ENCODE assay signal across 21 cellular contexts in genomic region chr4:127007336-127007735, GRCh38.
A peak's percentile ranks its signal among the peaks of the same experiment; 100 is the strongest.
DNase-seq lines count a peak whose midpoint lies in the region; ATAC-seq, FAIRE-seq and TF ChIP-seq lines count a peak whose summit lies in the region.
"Had no signal": no experiment of that assay in that cellular context is flagged by ENCODE, and none has a peak within 500 bp of the region (broad histone marks: within the 10 kb centered on the region; RNA-seq: fewer than 3 reads in every experiment).

No MANE protein-coding gene starts in this region.

- TF ChIP-seq CTCF in AG09319 (IDR thresholded peaks at IDR 0.05; ENCODE audit: low read depth, low read length) (no peak), HepG2 (CRISPR knock-in tag; IDR thresholded peaks at IDR 0.05) (no peak)

- intact Hi-C loops in HepG2 (cut with micrococcal nuclease; ENCODE audit: unreplicated experiment) = no loop called here
- intact Hi-C loops in head of caudate nucleus (cut with DNase I) = no loop called here

- in situ Hi-C loops in HepG2 (cut with HindIII; ENCODE audit: extremely low pct_ligation_motif_present, low pct_unique_long_range_greater_than_20kb) = no loop called here

- no peak overlapping the region for H2BK5ac ChIP-seq in neuronal stem cell (ENCODE audit: low read length)

- DNase-seq in AG09319 (ENCODE audit: extremely low read depth, low read depth) (peak; percentile 37), adipocyte (ENCODE audit: low read depth) (peak; percentile 10), fibroblast of gingiva (ENCODE audit: low read depth) (peak; percentile 85), neuronal stem cell (ENCODE audit: low spot score) (no peak), MV-4-11 (lab: John Stamatoyannopoulos, UW) (no peak), HepG2 (ENCODE audit: low spot score) (no peak), head of caudate nucleus (no peak), kidney glomerular epithelial cell (lab: John Stamatoyannopoulos, UW) (no peak)
- DNase-seq: Caco-2; CD4-positive, CD25-positive, alpha-beta regulatory T cell; CD8-positive, alpha-beta T cell; DMS153; DND-41; GM23248; H9 had no signal

- H4K20me1 ChIP-seq in HepG2 (ENCODE audit: insufficient read depth, low read length) = no peaks in the 10 kb centered on the region
- H4K20me1 ChIP-seq: BLaER1 had no signal

- no peak overlapping the region for H3K27ac ChIP-seq in neuronal stem cell (replicated peaks; ENCODE audit: low read length)
- H3K27ac ChIP-seq in HepG2 (ENCODE audit: extremely low read length, insufficient read depth, low read length) = no peak overlapping the region
- H3K27ac ChIP-seq: BLaER1, C4-2B, GM23248 had no signal

- H2AK5ac ChIP-seq in neuronal stem cell (ENCODE audit: low read depth, low read length) = no peak overlapping the region

- no peaks in the 10 kb centered on the region for H3K79me2 ChIP-seq in HepG2 (ENCODE audit: insufficient read depth, low read length)

- H3K18ac ChIP-seq in neuronal stem cell (ENCODE audit: low read length) = no peak overlapping the region

- H3K36me3 ChIP-seq in adipocyte (ENCODE audit: control insufficient read depth, insufficient read depth, low read length, severe bottlenecking) (no peaks in the 10 kb centered on the region), neuronal stem cell (replicated peaks in 1 of 2; ENCODE audit: control insufficient read depth in 2 of 2, insufficient read depth in 2 of 2, low read length in 2 of 2) (no peaks in the 10 kb centered on the region), HepG2 (replicated peaks in 1 of 2; ENCODE audit: control insufficient read depth in 1 of 2, insufficient read depth in 2 of 2, low read length in 2 of 2) (no peaks in the 10 kb centered on the region)
- H3K36me3 ChIP-seq: BLaER1 had no signal

- POLR2A ChIA-PET in HepG2 (lab: Yijun Ruan, JAX) = no interaction called here

- H2BK12ac ChIP-seq in neuronal stem cell (ENCODE audit: low read length) = no peak overlapping the region

- H4K91ac ChIP-seq in neuronal stem cell (ENCODE audit: low read depth, low read length, poor library complexity) = no peak overlapping the region

- no peak for TF ChIP-seq RAD21 in HepG2 (CRISPR knock-in tag; IDR thresholded peaks at IDR 0.05)

- H3K4me1 ChIP-seq in adipocyte (ENCODE audit: control insufficient read depth, insufficient read depth, low read length) = peaks cover 5% of the 10 kb centered on the region
- H3K4me1 ChIP-seq in neuronal stem cell (ENCODE audit: control insufficient read depth in 2 of 2, insufficient read depth in 1 of 2, low read depth in 1 of 2, low read length in 2 of 2) = peaks cover 0 to 5% of the 10 kb centered on the region in 2 donors
- H3K4me1 ChIP-seq in HepG2 (ENCODE audit: insufficient read depth, low read length) = no peaks in the 10 kb centered on the region
- H3K4me1 ChIP-seq: BLaER1, Caco-2 had no signal

- H2AFZ ChIP-seq in neuronal stem cell (ENCODE audit: low read length) (peak overlapping the region; percentile 21), HepG2 (ENCODE audit: low read length) (no peak overlapping the region)
- H2AFZ ChIP-seq: GM23248 had no signal

- WGBS in neuronal stem cell (ENCODE audit: extremely low coverage in 2 of 2, insufficient read length in 2 of 2, insufficient replicate concordance in 1 of 2), 2 donors = no CpG with 5 or more reads among the region's 4 CpGs
- WGBS in HepG2 (ENCODE audit: low lambda C conversion rate) = 20% methylated on average over 4 of the region's 4 CpGs

- no peak overlapping the region for H3K14ac ChIP-seq in neuronal stem cell (ENCODE audit: low read length)

- no peak overlapping the region for H3K4me2 ChIP-seq in neuronal stem cell (ENCODE audit: insufficient read depth, low read length, poor library complexity, severe bottlenecking)
- H3K4me2 ChIP-seq in HepG2 (ENCODE audit: low read depth, low read length) = no peak overlapping the region
- H3K4me2 ChIP-seq: BLaER1 had no signal

- H3K27me3 ChIP-seq in adipocyte (replicated peaks; ENCODE audit: control insufficient read depth, insufficient read depth, low read length) (no peaks in the 10 kb centered on the region), neuronal stem cell (ENCODE audit: control insufficient read depth in 3 of 3, insufficient read depth in 3 of 3, low read depth in 1 of 3, low read length in 3 of 3) (no peaks in the 10 kb centered on the region), HepG2 (ENCODE audit: control insufficient read depth in 1 of 2, insufficient read depth in 2 of 2, low read length in 2 of 2) (no peaks in the 10 kb centered on the region)
- H3K27me3 ChIP-seq: BLaER1 had no signal

- H3K23ac ChIP-seq in neuronal stem cell (ENCODE audit: low read depth, low read length, poor library complexity) = no peak overlapping the region

- H3K79me1 ChIP-seq in neuronal stem cell (ENCODE audit: low read depth, low read length) = no peaks in the 10 kb centered on the region

- FAIRE-seq in HepG2 (lab: Jason Lieb, UNC) = no peak
- FAIRE-seq: G401.6, GM12892, GM19239 had no signal

- H3K9ac ChIP-seq in adipocyte (ENCODE audit: low read length) (no peak overlapping the region), neuronal stem cell (ENCODE audit: low read depth, low read length, poor library complexity) (no peak overlapping the region), HepG2 (ENCODE audit: insufficient read depth, low read depth, low read length) (no peak overlapping the region)
- H3K9ac ChIP-seq: BLaER1, GM23248 had no signal

- ATAC-seq in HepG2 = no peak
- ATAC-seq: CD8-positive, alpha-beta T cell; HCT116 had no signal

- no peak overlapping the region for H4K8ac ChIP-seq in neuronal stem cell (ENCODE audit: low read depth, low read length)

- CTCF ChIA-PET in HepG2 (lab: Yijun Ruan, JAX; ENCODE audit: low intra/inter-chr PET ratio, low total read pairs) = no interaction called here

- H3K4ac ChIP-seq in neuronal stem cell (ENCODE audit: low read length) = no peak overlapping the region

- BruUV-seq in HepG2 (replicated peaks; lab: Mats Ljungman, UMichigan) = no TSS peak

- no peak for TF ChIP-seq EP300 in HepG2 (IDR thresholded peaks at IDR 0.05; ENCODE audit: low read depth in 2 of 2, low read length in 2 of 2)
- no peak for TF ChIP-seq EP300 in HepG2 (CRISPR knock-in tag; IDR thresholded peaks at IDR 0.05; ENCODE audit: borderline replicate concordance)

- no peak for TF ChIP-seq POLR2A in HepG2 (IDR thresholded peaks at IDR 0.05; ENCODE audit: insufficient read depth in 1 of 2, low read depth in 2 of 2, low read length in 2 of 2)

- no peaks in the 10 kb centered on the region for H3K9me3 ChIP-seq in adipocyte (ENCODE audit: control insufficient read depth, low read length)
- H3K9me3 ChIP-seq in neuronal stem cell (replicated peaks in 1 of 2; ENCODE audit: control insufficient read depth in 2 of 2, insufficient read depth in 1 of 2, low read depth in 1 of 2, low read length in 2 of 2) = no peaks in the 10 kb centered on the region
- H3K9me3 ChIP-seq in HepG2 (ENCODE audit: low read length) = no peaks in the 10 kb centered on the region
- H3K9me3 ChIP-seq: BLaER1, Caco-2 had no signal

- no peak overlapping the region for H2BK15ac ChIP-seq in neuronal stem cell (ENCODE audit: low read length)

- H2BK120ac ChIP-seq in neuronal stem cell (ENCODE audit: low read depth, low read length) = no peak overlapping the region

- H3K4me3 ChIP-seq in adipocyte (ENCODE audit: low read length) (no peak overlapping the region), neuronal stem cell (ENCODE audit: low read length in 2 of 2) (no peak overlapping the region), HepG2 (replicated peaks in 1 of 3; ENCODE audit: insufficient read depth in 1 of 3, low read depth in 2 of 3, low read length in 3 of 3) (no peak overlapping the region)
- H3K4me3 ChIP-seq: BLaER1, GM23248 had no signal

TF ChIP-seq in HepG2, 621 proteins besides CTCF, POLR2A, EP300 and RAD21 (continues in another document):
- TF ChIP-seq PITX1 (CRISPR knock-in tag; IDR thresholded peaks at IDR 0.05) (no peak), ZNF850 (CRISPR knock-in tag; conservative IDR thresholded peaks at IDR 0.05) (no peak), LCORL (IDR thresholded peaks at IDR 0.05) (no peak), LCORL (CRISPR knock-in tag; IDR thresholded peaks at IDR 0.05) (no peak), KAT7 (CRISPR knock-in tag; IDR thresholded peaks at IDR 0.05; ENCODE audit: borderline replicate concordance) (no peak), ZNF589 (CRISPR knock-in tag; conservative IDR thresholded peaks at IDR 0.05) (no peak), ZNF326 (CRISPR knock-in tag; IDR thresholded peaks at IDR 0.05; ENCODE audit: borderline replicate concordance) (no peak), SSRP1 (CRISPR knock-in tag; IDR thresholded peaks at IDR 0.05) (no peak)
- TF ChIP-seq, protein P1, sequence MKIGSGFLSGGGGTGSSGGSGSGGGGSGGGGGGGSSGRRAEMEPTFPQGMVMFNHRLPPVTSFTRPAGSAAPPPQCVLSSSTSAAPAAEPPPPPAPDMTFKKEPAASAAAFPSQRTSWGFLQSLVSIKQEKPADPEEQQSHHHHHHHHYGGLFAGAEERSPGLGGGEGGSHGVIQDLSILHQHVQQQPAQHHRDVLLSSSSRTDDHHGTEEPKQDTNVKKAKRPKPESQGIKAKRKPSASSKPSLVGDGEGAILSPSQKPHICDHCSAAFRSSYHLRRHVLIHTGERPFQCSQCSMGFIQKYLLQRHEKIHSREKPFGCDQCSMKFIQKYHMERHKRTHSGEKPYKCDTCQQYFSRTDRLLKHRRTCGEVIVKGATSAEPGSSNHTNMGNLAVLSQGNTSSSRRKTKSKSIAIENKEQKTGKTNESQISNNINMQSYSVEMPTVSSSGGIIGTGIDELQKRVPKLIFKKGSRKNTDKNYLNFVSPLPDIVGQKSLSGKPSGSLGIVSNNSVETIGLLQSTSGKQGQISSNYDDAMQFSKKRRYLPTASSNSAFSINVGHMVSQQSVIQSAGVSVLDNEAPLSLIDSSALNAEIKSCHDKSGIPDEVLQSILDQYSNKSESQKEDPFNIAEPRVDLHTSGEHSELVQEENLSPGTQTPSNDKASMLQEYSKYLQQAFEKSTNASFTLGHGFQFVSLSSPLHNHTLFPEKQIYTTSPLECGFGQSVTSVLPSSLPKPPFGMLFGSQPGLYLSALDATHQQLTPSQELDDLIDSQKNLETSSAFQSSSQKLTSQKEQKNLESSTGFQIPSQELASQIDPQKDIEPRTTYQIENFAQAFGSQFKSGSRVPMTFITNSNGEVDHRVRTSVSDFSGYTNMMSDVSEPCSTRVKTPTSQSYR (CRISPR knock-in tag; IDR thresholded peaks at IDR 0.05; ENCODE audit: borderline replicate concordance) = no peak
- TF ChIP-seq, protein P2, sequence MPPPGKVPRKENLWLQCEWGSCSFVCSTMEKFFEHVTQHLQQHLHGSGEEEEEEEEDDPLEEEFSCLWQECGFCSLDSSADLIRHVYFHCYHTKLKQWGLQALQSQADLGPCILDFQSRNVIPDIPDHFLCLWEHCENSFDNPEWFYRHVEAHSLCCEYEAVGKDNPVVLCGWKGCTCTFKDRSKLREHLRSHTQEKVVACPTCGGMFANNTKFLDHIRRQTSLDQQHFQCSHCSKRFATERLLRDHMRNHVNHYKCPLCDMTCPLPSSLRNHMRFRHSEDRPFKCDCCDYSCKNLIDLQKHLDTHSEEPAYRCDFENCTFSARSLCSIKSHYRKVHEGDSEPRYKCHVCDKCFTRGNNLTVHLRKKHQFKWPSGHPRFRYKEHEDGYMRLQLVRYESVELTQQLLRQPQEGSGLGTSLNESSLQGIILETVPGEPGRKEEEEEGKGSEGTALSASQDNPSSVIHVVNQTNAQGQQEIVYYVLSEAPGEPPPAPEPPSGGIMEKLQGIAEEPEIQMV (CRISPR knock-in tag; IDR thresholded peaks at IDR 0.05; ENCODE audit: low read depth) = no peak

Comparison
In these comparisons a context has a peak if more than half of its experiments do, and no peak if none do; other contexts are left out.
1. DNase-seq: peak in AG09319 (single experiment), adipocyte (single experiment) and fibroblast of gingiva (single experiment); none in neuronal stem cell (single experiment), MV-4-11 (single experiment), HepG2 (single experiment), head of caudate nucleus (0 of 42) and kidney glomerular epithelial cell (single experiment).